Comparison of ENCODE assay signal across 7 cellular contexts in genomic region chr9:90099262-90099982, GRCh38.
DNase-seq lines count a peak whose midpoint lies in the region; ATAC-seq and TF ChIP-seq lines count a peak whose summit lies in the region.

No MANE protein-coding gene starts in this region.

- H3K4me1 ChIP-seq in colonic mucosa, result no peaks in the 10 kb centered on the region

- no peaks in the 10 kb centered on the region for H3K9me2 ChIP-seq in neural cell (ENCODE audit: insufficient read depth, low read length)

- in situ Hi-C loops in GM13977 (cut with MboI; ENCODE audit: low pct_unique_long_range_greater_than_20kb, low sequenced_read_pairs, unreplicated experiment), result no loop called here

- H3K36me3 ChIP-seq in colonic mucosa (no peaks in the 10 kb centered on the region), neural cell (ENCODE audit: insufficient read depth, low read length) (no peaks in the 10 kb centered on the region)

- no peak overlapping the region for H3K9ac ChIP-seq in colonic mucosa (ENCODE audit: low read depth in 2 of 2, low read length in 2 of 2)
- H3K9ac ChIP-seq in neural cell (ENCODE audit: low read length), result peak overlapping the region; percentile 1

- H2AFZ ChIP-seq in neural cell (ENCODE audit: low read depth, low read length), result no peak overlapping the region

- TF ChIP-seq CTCF in GM13977 (IDR thresholded peaks at IDR 0.05; ENCODE audit: extremely low read depth, insufficient read depth, missing control alignments), result peak; percentile 50
- peak; percentile 30 for TF ChIP-seq CTCF in colonic mucosa (IDR thresholded peaks at IDR 0.05)
- TF ChIP-seq CTCF in neural cell (IDR thresholded peaks at IDR 0.05; ENCODE audit: poor library complexity, severe bottlenecking), result peak; percentile 97

- H4K20me1 ChIP-seq in neural cell (ENCODE audit: insufficient read depth), result no peaks in the 10 kb centered on the region

- H3F3A ChIP-seq in neural cell (ENCODE audit: insufficient read depth, low read length, poor library complexity, severe bottlenecking), result peaks cover 7% of the 10 kb centered on the region

- H3K27me3 ChIP-seq in colonic mucosa (no peaks in the 10 kb centered on the region), neural cell (ENCODE audit: insufficient read depth, low read depth, low read length) (no peaks in the 10 kb centered on the region)

- intact Hi-C loops in colonic mucosa (cut with DNase I), result loop anchor here (5.0 to 10.0 kb wide), 2 partner anchors 95 to 182 kb away; no protein-coding TSS in a partner anchor

- no peak for ATAC-seq in HG02623 (IDR thresholded peaks at IDR 0.05; ENCODE audit: unreplicated experiment)

- DNase-seq in GM13977 (ENCODE audit: low spot score), result no peak
- peak; percentile 55 for DNase-seq in NCI-H2029 (lab: John Stamatoyannopoulos, UW)
- DNase-seq in colonic mucosa, result no peak
- no peak for DNase-seq in NCI-H1048 (lab: John Stamatoyannopoulos, UW)
- DNase-seq in cortex of kidney (lab: John Stamatoyannopoulos, UW), result no peak

- H3K4me2 ChIP-seq in neural cell (ENCODE audit: low read length), result no peak overlapping the region

- H3K4me3 ChIP-seq in colonic mucosa (no peak overlapping the region), neural cell (ENCODE audit: low read length) (no peak overlapping the region)

- H3K9me3 ChIP-seq in colonic mucosa, result no peaks in the 10 kb centered on the region
- H3K9me3 ChIP-seq in neural cell (ENCODE audit: low read length), result no peaks in the 10 kb centered on the region

- peak; percentile 99 for TF ChIP-seq RAD21 in neural cell (conservative IDR thresholded peaks at IDR 0.05)

- TF ChIP-seq EP300 in neural cell (conservative IDR thresholded peaks at IDR 0.05; ENCODE audit: poor library complexity, severe bottlenecking), result peak; percentile 58

- H3K27ac ChIP-seq in colonic mucosa (no peak overlapping the region), neural cell (ENCODE audit: low read length) (no peak overlapping the region)

- H3K79me2 ChIP-seq in neural cell (replicated peaks; ENCODE audit: insufficient read depth, low read length), result no peaks in the 10 kb centered on the region

TF ChIP-seq in neural cell, 6 proteins besides CTCF, POLR2A, EP300 and RAD21:
- TF ChIP-seq SMC3 (conservative IDR thresholded peaks at IDR 0.05; ENCODE audit: poor library complexity), result peak; percentile 100
- peak; percentile 43 for TF ChIP-seq MXI1 (conservative IDR thresholded peaks at IDR 0.05; ENCODE audit: poor library complexity, severe bottlenecking)
- TF ChIP-seq TAF1 (IDR thresholded peaks at IDR 0.05; ENCODE audit: low read depth), result no peak
TF ChIP-seq in neural cell: peak in this region for 2.

Comparison
In these comparisons a context has a peak if more than half of its experiments do, and no peak if none do; other contexts are left out.
1. CTCF ChIP-seq: peak in every context shown above with its lines; median percentile 97 in neural cell; 50 in GM13977; 30 in colonic mucosa.